ENCODE assay signal across 14 cellular contexts in genomic region chr12:91923864-91924263, GRCh38.
A peak's percentile ranks its signal among the peaks of the same experiment; 100 is the strongest.
DNase-seq lines count a peak whose midpoint lies in the region; ATAC-seq, FAIRE-seq and TF ChIP-seq lines count a peak whose summit lies in the region.
"Had no signal": no experiment of that assay in that cellular context is flagged by ENCODE, and none has a peak within 500 bp of the region (broad histone marks: within the 10 kb centered on the region; RNA-seq: fewer than 3 reads in every experiment).

No MANE protein-coding gene starts in this region.

- H3K4me3 Mint-ChIP-seq in chondrocyte (ENCODE audit: unreplicated experiment) (no peak overlapping the region), HFFc6 (no peak overlapping the region)
- no peak overlapping the region for H3K4me3 Mint-ChIP-seq in stimulated activated memory B cell treated with anti-CD40 and anti-IgM and Interleukin-4, amounts not matched to agents 10 μg/mL and 1 μg/mL and 100 μg/mL, for 72 hours
- H3K4me3 Mint-ChIP-seq: CD4-positive, CD25-positive, alpha-beta regulatory T cell had no signal

- H3K27me3 ChIP-seq in left ventricle myocardium inferior (ENCODE audit: low read depth) (no peaks in the 10 kb centered on the region), spleen (replicated peaks in 1 of 7) (no peaks in the 10 kb centered on the region)
- H3K27me3 ChIP-seq: BLaER1 had no signal

- H3K36me3 Mint-ChIP-seq in chondrocyte (ENCODE audit: low read depth) (no peaks in the 10 kb centered on the region), HFFc6 (ENCODE audit: low read depth) (no peaks in the 10 kb centered on the region)
- H3K36me3 Mint-ChIP-seq in stimulated activated memory B cell treated with anti-CD40 and anti-IgM and Interleukin-4, amounts not matched to agents 10 μg/mL and 1 μg/mL and 100 μg/mL, for 72 hours = no peaks in the 10 kb centered on the region
- H3K36me3 Mint-ChIP-seq: CD4-positive, CD25-positive, alpha-beta regulatory T cell had no signal

- no peaks in the 10 kb centered on the region for H3K4me1 ChIP-seq in left ventricle myocardium inferior
- no peaks in the 10 kb centered on the region for H3K4me1 ChIP-seq in kidney (ENCODE audit: control insufficient read depth in 1 of 2, insufficient read depth in 1 of 2, low read depth in 1 of 2, low read length in 2 of 2)
- no peaks in the 10 kb centered on the region for H3K4me1 ChIP-seq in spleen
- H3K4me1 ChIP-seq: BLaER1, HAP-1 had no signal

- no peak for ATAC-seq in Right ventricle myocardium inferior
- ATAC-seq in GM18517 (IDR thresholded peaks at IDR 0.05; ENCODE audit: unreplicated experiment) = no peak
- no peak for ATAC-seq in stimulated activated memory B cell treated with anti-CD40 and anti-IgM and Interleukin-4, amounts not matched to agents 10 μg/mL and 1 μg/mL and 100 μg/mL, for 72 hours

- H3K4me3 ChIP-seq in left ventricle myocardium inferior (no peak overlapping the region), kidney (ENCODE audit: low read length in 2 of 2) (no peak overlapping the region), spleen (no peak overlapping the region)
- H3K4me3 ChIP-seq: BLaER1, HAP-1 had no signal

- peak; percentile 66 for DNase-seq in Right ventricle myocardium inferior (ENCODE audit: missing footprints)
- DNase-seq in left ventricle myocardium inferior = no peak
- peak; percentile 82 for DNase-seq in chondrocyte (ENCODE audit: low spot score)
- DNase-seq in kidney = peak; percentile 73
- DNase-seq in spleen = peak; percentile 62
- DNase-seq in HFFc6 = no peak
- DNase-seq: CD4-positive, CD25-positive, alpha-beta regulatory T cell had no signal

- no peak for TF ChIP-seq POLR2A in spleen (IDR thresholded peaks at IDR 0.05)

- no peak overlapping the region for H3K27ac Mint-ChIP-seq in chondrocyte (ENCODE audit: unreplicated experiment)
- no peak overlapping the region for H3K27ac Mint-ChIP-seq in stimulated activated memory B cell treated with anti-CD40 and anti-IgM and Interleukin-4, amounts not matched to agents 10 μg/mL and 1 μg/mL and 100 μg/mL, for 72 hours
- no peak overlapping the region for H3K27ac Mint-ChIP-seq in HFFc6

- H3K27ac ChIP-seq in left ventricle myocardium inferior (replicated peaks) (no peak overlapping the region), kidney (ENCODE audit: low read depth in 2 of 2, low read length in 2 of 2) (no peak overlapping the region), spleen (peak overlapping the region in 6 of 8 donors; percentile 16 to 81 (median 56))
- H3K27ac ChIP-seq: 22Rv1, BLaER1 had no signal

- no peak overlapping the region for H3K9ac ChIP-seq in kidney (ENCODE audit: low read length in 2 of 2)
- H3K9ac ChIP-seq: BLaER1 had no signal

- H3K4me1 Mint-ChIP-seq in chondrocyte (ENCODE audit: low read depth) (peaks cover 6% of the 10 kb centered on the region), HFFc6 (ENCODE audit: low read depth) (peaks cover 18% of the 10 kb centered on the region)
- H3K4me1 Mint-ChIP-seq in stimulated activated memory B cell treated with anti-CD40 and anti-IgM and Interleukin-4, amounts not matched to agents 10 μg/mL and 1 μg/mL and 100 μg/mL, for 72 hours = no peaks in the 10 kb centered on the region

- H3K36me3 ChIP-seq in left ventricle myocardium inferior (no peaks in the 10 kb centered on the region), kidney (ENCODE audit: control insufficient read depth in 1 of 2, insufficient read depth in 2 of 2, low read length in 2 of 2) (no peaks in the 10 kb centered on the region), spleen (no peaks in the 10 kb centered on the region)
- H3K36me3 ChIP-seq: BLaER1, HAP-1 had no signal

- TF ChIP-seq CTCF in left ventricle myocardium inferior (IDR thresholded peaks at IDR 0.05; ENCODE audit: borderline replicate concordance) (no peak), chondrocyte (IDR thresholded peaks at IDR 0.05) (no peak), kidney (IDR thresholded peaks at IDR 0.05; ENCODE audit: borderline replicate concordance, extremely low read depth, insufficient read depth) (no peak), spleen (IDR thresholded peaks at IDR 0.05 in 8 of 11, conservative IDR thresholded peaks at IDR 0.05 in 3 of 11) (no peak), HFFc6 (IDR thresholded peaks at IDR 0.05) (no peak)

- H3K9me3 Mint-ChIP-seq in chondrocyte (ENCODE audit: low read depth) (no peaks in the 10 kb centered on the region), HFFc6 (no peaks in the 10 kb centered on the region)
- no peaks in the 10 kb centered on the region for H3K9me3 Mint-ChIP-seq in stimulated activated memory B cell treated with anti-CD40 and anti-IgM and Interleukin-4, amounts not matched to agents 10 μg/mL and 1 μg/mL and 100 μg/mL, for 72 hours

- H3K9me3 ChIP-seq in left ventricle myocardium inferior (replicated peaks) (no peaks in the 10 kb centered on the region), kidney (ENCODE audit: control insufficient read depth in 1 of 2, low read length in 2 of 2) (no peaks in the 10 kb centered on the region), spleen (peaks cover 0 to 12% (median 2%) of the 10 kb centered on the region in 8 donors)
- H3K9me3 ChIP-seq: HAP-1 had no signal

- intact Hi-C loops in Right ventricle myocardium inferior (cut with DNase I) = no loop called here
- intact Hi-C loops in left ventricle myocardium inferior (cut with micrococcal nuclease) = no loop called here
- intact Hi-C loops in kidney (cut with DNase I) = loop anchor here (10.0 kb wide), 1 partner anchor 529 kb away; no protein-coding TSS in a partner anchor
- intact Hi-C loops in spleen (cut with DNase I; ENCODE audit: low total_unique reads) = no loop called here

- H3K27me3 Mint-ChIP-seq in chondrocyte (ENCODE audit: low read depth) (no peaks in the 10 kb centered on the region), HFFc6 (ENCODE audit: insufficient read depth) (peaks cover 1% of the 10 kb centered on the region; the same call in 1 of the 2 replicates)
- H3K27me3 Mint-ChIP-seq in stimulated activated memory B cell treated with anti-CD40 and anti-IgM and Interleukin-4, amounts not matched to agents 10 μg/mL and 1 μg/mL and 100 μg/mL, for 72 hours = no peaks in the 10 kb centered on the region
- H3K27me3 Mint-ChIP-seq: CD4-positive, CD25-positive, alpha-beta regulatory T cell had no signal

- 91 to 97% (median 96%) methylated on average over 18 to 31 of the region's 31 CpGs for WGBS in spleen, 5 donors

- FAIRE-seq in kidney (lab: Jason Lieb, UNC) = no peak
- FAIRE-seq: H1, HTR-8/SVneo had no signal

Comparison
In these comparisons a context has a peak if more than half of its experiments do, and no peak if none do; other contexts are left out.
1. DNase-seq: peak in Right ventricle myocardium inferior (single experiment), chondrocyte (single experiment), kidney (single experiment) and spleen (single experiment); none in left ventricle myocardium inferior (single experiment) and HFFc6 (single experiment).
2. H3K27ac ChIP-seq: peak in spleen (6 of 8); none in left ventricle myocardium inferior (single experiment) and kidney (0 of 2).